ENCODE assay signal across 10 cellular contexts in the genomic region with DNA sequence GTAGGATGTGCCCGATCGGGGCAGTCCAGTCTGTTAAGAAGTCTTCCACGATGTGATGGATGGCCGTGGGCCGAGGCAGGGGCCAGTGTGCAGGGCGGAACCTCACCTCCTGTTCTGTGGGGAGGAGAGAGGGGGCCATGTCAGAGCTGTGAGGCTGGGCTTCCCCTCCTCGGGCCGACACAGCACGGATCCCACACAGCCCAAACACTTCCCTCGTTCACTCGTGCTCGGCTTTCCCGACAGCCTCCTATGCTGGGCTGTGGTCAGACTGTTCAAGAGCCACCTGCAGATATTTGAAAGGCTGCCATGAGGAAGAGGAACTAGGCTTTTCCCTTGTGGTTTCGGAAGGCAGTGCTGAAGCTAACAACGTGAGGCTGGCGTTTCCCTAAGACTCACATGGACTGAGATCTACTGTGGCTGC. TPM values are rescaled to one million over a fixed set of nuclear protein-coding genes. Genes with fewer than 3 reads are reported as not detected.
DNase-seq lines count a peak whose midpoint lies in the region; ATAC-seq and TF ChIP-seq lines count a peak whose summit lies in the region.
"Had no signal": no experiment of that assay in that cellular context is flagged by ENCODE, and none has a peak within 500 bp of the region (broad histone marks: within the 10 kb centered on the region; RNA-seq: fewer than 3 reads in every experiment).

No MANE protein-coding gene starts in this region.

- no peak overlapping the region for H3K4me3 ChIP-seq in lower lobe of right lung
- H3K4me3 ChIP-seq in SK-N-SH (ENCODE audit: low read depth in 2 of 2, low read length in 1 of 2), result no peak overlapping the region
- H3K4me3 ChIP-seq: SJSA1 had no signal

- WGBS in SK-N-SH (ENCODE audit: low lambda C conversion rate), result 73% methylated on average over 4 of the region's 16 CpGs

- H4K20me1 ChIP-seq in SK-N-SH (ENCODE audit: insufficient read depth), result no peaks in the 10 kb centered on the region

- H3K9me2 ChIP-seq in SK-N-SH, result no peaks in the 10 kb centered on the region

- no peak overlapping the region for H3K9ac ChIP-seq in SK-N-SH

- H3K27ac ChIP-seq in lower lobe of right lung, result no peak overlapping the region
- H3K27ac ChIP-seq in SK-N-SH (ENCODE audit: low read depth in 2 of 2, low read length in 1 of 2), result no peak overlapping the region
- H3K27ac ChIP-seq: SJSA1 had no signal

- no peaks in the 10 kb centered on the region for H3K27me3 Mint-ChIP-seq in T-helper 2 cell treated with Interferon-gamma antibody and Interleukin-4, amounts not matched to agents 5 μg/mL and 100 μg/mL, for 36 hours (ENCODE audit: low read depth)
- H3K27me3 Mint-ChIP-seq: stimulated activated naive CD8-positive, alpha-beta T cell treated with anti-CD3 and anti-CD28 coated beads, Interleukin-15, Interleukin-2, amounts not matched to agents 100 ng/mL and 50 ng/mL, for 24 hours had no signal

- DNase-seq in GM10248 (ENCODE audit: extremely low spot score) (peak; percentile 77), OCI-M1 (lab: John Stamatoyannopoulos, UW) (peak; percentile 4), lower lobe of right lung (peak; percentile 69), SK-N-SH (no peak), islet precursor cell (no peak), NCI-H1417 (lab: John Stamatoyannopoulos, UW) (no peak)
- DNase-seq in T-helper 2 cell treated with Interferon-gamma antibody and Interleukin-4, amounts not matched to agents 5 μg/mL and 100 μg/mL, for 36 hours (ENCODE audit: low spot score), result no peak

- ATAC-seq in HG02571 (IDR thresholded peaks at IDR 0.05; ENCODE audit: unreplicated experiment) (peak; percentile 40), lower lobe of right lung (peak; percentile 76)

- peaks cover 14% of the 10 kb centered on the region for H3K36me3 Mint-ChIP-seq in T-helper 2 cell treated with Interferon-gamma antibody and Interleukin-4, amounts not matched to agents 5 μg/mL and 100 μg/mL, for 36 hours (ENCODE audit: low read depth)

- H3K4me1 ChIP-seq in lower lobe of right lung (peaks cover 6% of the 10 kb centered on the region), SK-N-SH (ENCODE audit: control insufficient read depth in 1 of 2, insufficient read depth in 2 of 2, low read depth in 1 of 2, low read length in 1 of 2) (no peaks in the 10 kb centered on the region)

- no peaks in the 10 kb centered on the region for H3K9me3 Mint-ChIP-seq in T-helper 2 cell treated with Interferon-gamma antibody and Interleukin-4, amounts not matched to agents 5 μg/mL and 100 μg/mL, for 36 hours
- H3K9me3 Mint-ChIP-seq: stimulated activated naive CD8-positive, alpha-beta T cell treated with anti-CD3 and anti-CD28 coated beads, Interleukin-15, Interleukin-2, amounts not matched to agents 100 ng/mL and 50 ng/mL, for 24 hours had no signal

- H3K27me3 ChIP-seq in lower lobe of right lung (ENCODE audit: low read depth), result no peaks in the 10 kb centered on the region
- H3K27me3 ChIP-seq in SK-N-SH (ENCODE audit: insufficient read depth), result no peaks in the 10 kb centered on the region
- H3K27me3 ChIP-seq: SJSA1 had no signal

- peaks cover 4% of the 10 kb centered on the region for H3K4me1 Mint-ChIP-seq in T-helper 2 cell treated with Interferon-gamma antibody and Interleukin-4, amounts not matched to agents 5 μg/mL and 100 μg/mL, for 36 hours (ENCODE audit: low read depth)

- no peak for TF ChIP-seq RAD21 in SK-N-SH (IDR thresholded peaks at IDR 0.05; ENCODE audit: low read length)

- TF ChIP-seq EP300 in SK-N-SH (IDR thresholded peaks at IDR 0.05; ENCODE audit: borderline replicate concordance in 1 of 2, low read depth in 1 of 2, low read length in 1 of 2), result no peak

- no peak overlapping the region for H3K4me3 Mint-ChIP-seq in T-helper 2 cell treated with Interferon-gamma antibody and Interleukin-4, amounts not matched to agents 5 μg/mL and 100 μg/mL, for 36 hours
- H3K4me3 Mint-ChIP-seq: stimulated activated naive CD8-positive, alpha-beta T cell treated with anti-CD3 and anti-CD28 coated beads, Interleukin-15, Interleukin-2, amounts not matched to agents 100 ng/mL and 50 ng/mL, for 24 hours had no signal

- TF ChIP-seq CTCF in GM10248 (IDR thresholded peaks at IDR 0.05; ENCODE audit: control extremely low read depth, extremely low read depth, low read depth, missing control alignments) (no peak), lower lobe of right lung (IDR thresholded peaks at IDR 0.05) (no peak), SK-N-SH (IDR thresholded peaks at IDR 0.05) (no peak)

- no peak overlapping the region for H3K4me2 ChIP-seq in SK-N-SH

- H3K9me3 ChIP-seq in lower lobe of right lung (no peaks in the 10 kb centered on the region), SK-N-SH (no peaks in the 10 kb centered on the region)
- H3K9me3 ChIP-seq: SJSA1 had no signal

- no peak overlapping the region for H2AFZ ChIP-seq in SK-N-SH (ENCODE audit: low read depth)

- H3K36me3 ChIP-seq in lower lobe of right lung, result peaks cover 27% of the 10 kb centered on the region
- peaks cover 3 to 21% of the 10 kb centered on the region in 2 experiments for H3K36me3 ChIP-seq in SK-N-SH (replicated peaks in 1 of 2; ENCODE audit: control insufficient read depth in 1 of 2, insufficient read depth in 2 of 2, low read length in 1 of 2)

- CTCF ChIA-PET in GM10248 (lab: Yijun Ruan, JAX) (interaction anchor here (1.2 to 2.9 kb wide), 6 partner anchors 10 to 193 kb away, joined by 3 to 15 read pairs (median 4); no protein-coding TSS in a partner anchor), SK-N-SH (lab: Yijun Ruan, JAX) (interaction anchor here (1.4 to 3.7 kb wide), 3 partner anchors 23 to 207 kb away, joined by 5 to 11 read pairs (median 6); no protein-coding TSS in a partner anchor)

- H3K79me2 ChIP-seq in SK-N-SH (ENCODE audit: insufficient read depth), result no peaks in the 10 kb centered on the region

- H3F3A ChIP-seq in SK-N-SH (replicated peaks; ENCODE audit: insufficient read depth), result no peaks in the 10 kb centered on the region

- H3K27ac Mint-ChIP-seq in T-helper 2 cell treated with Interferon-gamma antibody and Interleukin-4, amounts not matched to agents 5 μg/mL and 100 μg/mL, for 36 hours, result no peak overlapping the region
- H3K27ac Mint-ChIP-seq: stimulated activated naive CD8-positive, alpha-beta T cell treated with anti-CD3 and anti-CD28 coated beads, Interleukin-15, Interleukin-2, amounts not matched to agents 100 ng/mL and 50 ng/mL, for 24 hours had no signal

- POLR2A ChIA-PET in GM10248 (lab: Yijun Ruan, JAX) (interaction anchor here (0.9 to 1.6 kb wide), 5 partner anchors 11 to 18 kb away, joined by 3 to 6 read pairs (median 3); a partner anchor contains a TSS), SK-N-SH (lab: Yijun Ruan, JAX) (no interaction called here)

- intact Hi-C loops in lower lobe of right lung (cut with DNase I), result no loop called here

TF ChIP-seq in SK-N-SH, 30 proteins besides CTCF, POLR2A, EP300 and RAD21 (continues in another document):
- TF ChIP-seq RFX5 (IDR thresholded peaks at IDR 0.05; ENCODE audit: low read length), result no peak
- no peak for TF ChIP-seq NRF1 (IDR thresholded peaks at IDR 0.05; ENCODE audit: low read depth, low read length)
- no peak for TF ChIP-seq TEAD4 (IDR thresholded peaks at IDR 0.05; ENCODE audit: borderline replicate concordance, insufficient read depth)
- TF ChIP-seq, protein P1, sequence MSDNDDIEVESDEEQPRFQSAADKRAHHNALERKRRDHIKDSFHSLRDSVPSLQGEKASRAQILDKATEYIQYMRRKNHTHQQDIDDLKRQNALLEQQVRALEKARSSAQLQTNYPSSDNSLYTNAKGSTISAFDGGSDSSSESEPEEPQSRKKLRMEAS (IDR thresholded peaks at IDR 0.05; ENCODE audit: low read depth), result no peak
- TF ChIP-seq RCOR1 (IDR thresholded peaks at IDR 0.05; ENCODE audit: low read length), result no peak
- TF ChIP-seq TCF12 (IDR thresholded peaks at IDR 0.05), result no peak
- no peak for TF ChIP-seq FOXJ3 (CRISPR knock-in tag; IDR thresholded peaks at IDR 0.05)
- TF ChIP-seq TAF1 (IDR thresholded peaks at IDR 0.05; ENCODE audit: borderline replicate concordance, low read depth, low read length), result no peak
- no peak for TF ChIP-seq YY1 (IDR thresholded peaks at IDR 0.05; ENCODE audit: low read depth)
- TF ChIP-seq SIN3A (IDR thresholded peaks at IDR 0.05; ENCODE audit: borderline replicate concordance, low read depth, low read length), result no peak
- no peak for TF ChIP-seq MEF2A (IDR thresholded peaks at IDR 0.05; ENCODE audit: borderline replicate concordance, low read depth)
- TF ChIP-seq JUND (IDR thresholded peaks at IDR 0.05), result no peak
- TF ChIP-seq POLR2AphosphoS5 (IDR thresholded peaks at IDR 0.05; ENCODE audit: low read depth, low read length), result no peak
- TF ChIP-seq NFIC (IDR thresholded peaks at IDR 0.05; ENCODE audit: borderline replicate concordance), result no peak
- no peak for TF ChIP-seq GABPA (IDR thresholded peaks at IDR 0.05; ENCODE audit: low read depth)
- TF ChIP-seq ELF1 (IDR thresholded peaks at IDR 0.05), result no peak

RNA-seq across cellular contexts. Expression of a gene that starts 12.3 kb away (rescaled TPM):
- 56.4 TPM for total RNA-seq in lower lobe of right lung
- 251 and 284 TPM in 2 replicates for polyA plus RNA-seq in SK-N-SH (2012; rRNA removed)
- 212 and 258 TPM in 2 replicates for polyA plus RNA-seq in SK-N-SH (2012; cell fraction: cytosol; rRNA removed)
- 151 and 162 TPM in 2 replicates for polyA plus RNA-seq in SK-N-SH (2012; cell fraction: nucleus; rRNA removed)

RNA-seq across cellular contexts. Expression of a gene that starts 13.1 kb away (rescaled TPM):
- total RNA-seq in lower lobe of right lung, result 13.2 TPM
- polyA plus RNA-seq in SK-N-SH (2012; rRNA removed), result 4.3 and 7.9 TPM in 2 replicates
- polyA plus RNA-seq in SK-N-SH (2012; cell fraction: cytosol; rRNA removed), result 4.6 and 6.9 TPM in 2 replicates
- 6.2 and 6.6 TPM in 2 replicates for polyA plus RNA-seq in SK-N-SH (2012; cell fraction: nucleus; rRNA removed)

RNA-seq across cellular contexts. Expression of a gene that starts 35.3 kb away (rescaled TPM):
- 133 TPM for total RNA-seq in lower lobe of right lung
- polyA plus RNA-seq in SK-N-SH (2012; rRNA removed), result 423 and 498 TPM in 2 replicates
- 300 and 379 TPM in 2 replicates for polyA plus RNA-seq in SK-N-SH (2012; cell fraction: cytosol; rRNA removed)
- polyA plus RNA-seq in SK-N-SH (2012; cell fraction: nucleus; rRNA removed), result 400 and 411 TPM in 2 replicates

Comparison
In these comparisons a context has a peak if more than half of its experiments do, and no peak if none do; other contexts are left out.
1. DNase-seq: peak in GM10248 (single experiment), OCI-M1 (single experiment) and lower lobe of right lung (single experiment); none in SK-N-SH (single experiment), T-helper 2 cell treated with Interferon-gamma antibody and Interleukin-4, amounts not matched to agents 5 μg/mL and 100 μg/mL, for 36 hours (single experiment), islet precursor cell (single experiment) and NCI-H1417 (0 of 3).